In the genomic region with DNA sequence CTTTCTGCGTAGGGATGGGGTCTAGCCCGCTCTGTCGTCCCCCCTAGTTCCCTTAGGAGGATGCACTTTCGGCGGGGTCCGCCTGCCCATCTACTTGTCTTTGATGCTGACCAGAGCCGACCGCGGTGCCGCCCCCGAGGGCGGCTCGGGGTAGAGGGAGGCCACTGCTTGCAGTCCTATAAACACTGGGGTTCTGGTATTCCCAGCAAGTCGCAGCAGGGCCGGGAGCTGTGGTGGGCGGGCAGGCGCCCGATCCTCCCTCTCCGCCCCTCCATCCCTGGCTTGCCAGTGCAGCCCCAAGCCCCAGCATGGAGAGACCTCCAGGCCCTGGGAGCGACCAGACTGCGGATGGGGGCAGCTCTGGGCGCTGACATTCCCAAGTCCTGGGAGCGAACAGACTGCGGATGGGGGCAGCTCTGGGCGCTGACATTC, we compare ENCODE assay signal across 8 cellular contexts. TPM values are rescaled to one million over a fixed set of nuclear protein-coding genes. Genes with fewer than 3 reads are reported as not detected.
A peak's percentile ranks its signal among the peaks of the same experiment; 100 is the strongest.
DNase-seq lines count a peak whose midpoint lies in the region; ATAC-seq and TF ChIP-seq lines count a peak whose summit lies in the region.

No MANE protein-coding gene starts in this region.

- H3K4me2 ChIP-seq in trophoblast cell (ENCODE audit: low read length) = peak overlapping the region; percentile 93

- no peak overlapping the region for H3K4ac ChIP-seq in trophoblast cell (ENCODE audit: low read depth, low read length)

- peak overlapping the region; percentile 9 for H3K9ac ChIP-seq in trophoblast cell (ENCODE audit: low read length)

- H3K23ac ChIP-seq in trophoblast cell (ENCODE audit: low read length) = no peak overlapping the region

- ATAC-seq in GM21786 (IDR thresholded peaks at IDR 0.05; ENCODE audit: unreplicated experiment) = no peak

- H2BK5ac ChIP-seq in trophoblast cell (ENCODE audit: low read depth, low read length, poor library complexity) = no peak overlapping the region

- WGBS in esophagus muscularis mucosa = 8% methylated on average over 2 of the region's 25 CpGs
- no CpG with 5 or more reads among the region's 25 CpGs for WGBS in trophoblast cell (ENCODE audit: extremely low coverage, insufficient coverage, insufficient read length)

- H3K36me3 ChIP-seq in esophagus muscularis mucosa (peaks cover 0 to 24% (median 12%) of the 10 kb centered on the region in 4 donors), trophoblast cell (ENCODE audit: control insufficient read depth in 1 of 2, insufficient read depth in 2 of 2, low read length in 2 of 2) (peaks cover 2 to 5% of the 10 kb centered on the region in 2 experiments)

- intact Hi-C loops in esophagus muscularis mucosa (cut with DNase I) = no loop called here

- H2AK5ac ChIP-seq in trophoblast cell (ENCODE audit: low read length) = no peak overlapping the region

- H3K4me3 ChIP-seq in GM12875 (ENCODE audit: low read depth, low read length) (peak overlapping the region; percentile 61), esophagus muscularis mucosa (peak overlapping the region; percentile 67 to 86 (median 83)), trophoblast cell (ENCODE audit: low read depth, low read length) (peak overlapping the region; percentile 91)

- H3K18ac ChIP-seq in trophoblast cell (ENCODE audit: low read length) = no peak overlapping the region

- H3K4me1 ChIP-seq in esophagus muscularis mucosa (peaks cover 43 to 85% (median 75%) of the 10 kb centered on the region in 4 donors), trophoblast cell (ENCODE audit: control insufficient read depth in 1 of 2, insufficient read depth in 2 of 2, low read length in 2 of 2) (peaks cover 4 to 11% of the 10 kb centered on the region in 2 experiments)

- no peaks in the 10 kb centered on the region for H3K9me3 ChIP-seq in esophagus muscularis mucosa
- peaks cover 3% of the 10 kb centered on the region for H3K9me3 ChIP-seq in trophoblast cell (ENCODE audit: insufficient read depth, low read depth, low read length)

- peaks cover 5% of the 10 kb centered on the region for H3K79me2 ChIP-seq in trophoblast cell (ENCODE audit: control insufficient read depth, insufficient read depth, low read length, poor library complexity)

- TF ChIP-seq POLR2A in esophagus muscularis mucosa (IDR thresholded peaks at IDR 0.05; ENCODE audit: low read depth) = no peak

- H4K8ac ChIP-seq in trophoblast cell (ENCODE audit: low read depth, low read length) = no peak overlapping the region

- no peak overlapping the region for H4K12ac ChIP-seq in trophoblast cell (ENCODE audit: low read depth, low read length)

- H4K91ac ChIP-seq in trophoblast cell (ENCODE audit: low read depth, low read length) = no peak overlapping the region

- DNase-seq in RKO (ENCODE audit: low spot score) = peak; percentile 18
- no peak for DNase-seq in esophagus muscularis mucosa (ENCODE audit: extremely low spot score)
- DNase-seq in trophoblast cell = no peak
- no peak for DNase-seq in HUDEP-2 (lab: John Stamatoyannopoulos, UW; ENCODE audit: unreplicated experiment in 76 of 76)
- DNase-seq in AG08395 (ENCODE audit: low spot score) = no peak
- DNase-seq in NCI-H345 treated with DMSO at 0.1 percent for 48 hours (lab: John Stamatoyannopoulos, UW; ENCODE audit: unreplicated experiment) = no peak

- TF ChIP-seq EP300 in esophagus muscularis mucosa (IDR thresholded peaks at IDR 0.05) = no peak

- H3K79me1 ChIP-seq in trophoblast cell (ENCODE audit: low read length) = peaks cover 8% of the 10 kb centered on the region

- H2AFZ ChIP-seq in trophoblast cell (ENCODE audit: insufficient read depth, low read length, poor library complexity) = no peak overlapping the region

- no peak overlapping the region for H3K14ac ChIP-seq in trophoblast cell (ENCODE audit: low read length)

- H3K27ac ChIP-seq in esophagus muscularis mucosa (replicated peaks in 1 of 4) (peak overlapping the region; percentile 83 to 86 (median 86)), trophoblast cell (ENCODE audit: low read depth, low read length) (no peak overlapping the region)

- no peaks in the 10 kb centered on the region for H3K27me3 ChIP-seq in esophagus muscularis mucosa
- no peaks in the 10 kb centered on the region for H3K27me3 ChIP-seq in trophoblast cell (ENCODE audit: insufficient read depth, low read length)

- H2BK120ac ChIP-seq in trophoblast cell (ENCODE audit: insufficient read depth, low read length, poor library complexity) = no peak overlapping the region

- no peak overlapping the region for H2BK12ac ChIP-seq in trophoblast cell (ENCODE audit: low read length)

- TF ChIP-seq CTCF in GM12875 (IDR thresholded peaks at IDR 0.05; ENCODE audit: borderline replicate concordance, insufficient read depth, low read depth, low read length) = no peak
- TF ChIP-seq CTCF in esophagus muscularis mucosa (IDR thresholded peaks at IDR 0.05) = no peak

RNA-seq across cellular contexts. Expression of gene SEMA4B, which starts 0.8 kb away (rescaled TPM):
- total RNA-seq in esophagus muscularis mucosa = 10 to 100 TPM; 30.7 to 68.3 (median 43.4) TPM
- 20.8 and 21.0 TPM in 2 replicates for polyA plus RNA-seq in trophoblast cell (2013)

RNA-seq across cellular contexts. Expression of gene CIB1, which starts 31.8 kb away (rescaled TPM):
- 10 to 100 TPM; 27.2 to 49.0 (median 33.8) TPM for total RNA-seq in esophagus muscularis mucosa
- 32.9 and 34.6 TPM in 2 replicates for polyA plus RNA-seq in trophoblast cell (2013)

RNA-seq across cellular contexts. Expression of gene GDPGP1, which starts 32.0 kb away (rescaled TPM):
- 1 to 10 TPM; 3.8 to 7.4 (median 5.3) TPM for total RNA-seq in esophagus muscularis mucosa
- 1.3 and 1.5 TPM in 2 replicates for polyA plus RNA-seq in trophoblast cell (2013)

RNA-seq across cellular contexts. Expression of gene TTLL13, which starts 47.4 kb away (rescaled TPM):
- total RNA-seq in esophagus muscularis mucosa = under 1 TPM in 2 of 4 donors, not detected in 2; 0.32 to 0.42 TPM
- polyA plus RNA-seq in trophoblast cell (2013) = 0.05 and 0.06 TPM in 2 replicates
